Comparison of ENCODE assay signal across 13 cellular contexts in the genomic region with DNA sequence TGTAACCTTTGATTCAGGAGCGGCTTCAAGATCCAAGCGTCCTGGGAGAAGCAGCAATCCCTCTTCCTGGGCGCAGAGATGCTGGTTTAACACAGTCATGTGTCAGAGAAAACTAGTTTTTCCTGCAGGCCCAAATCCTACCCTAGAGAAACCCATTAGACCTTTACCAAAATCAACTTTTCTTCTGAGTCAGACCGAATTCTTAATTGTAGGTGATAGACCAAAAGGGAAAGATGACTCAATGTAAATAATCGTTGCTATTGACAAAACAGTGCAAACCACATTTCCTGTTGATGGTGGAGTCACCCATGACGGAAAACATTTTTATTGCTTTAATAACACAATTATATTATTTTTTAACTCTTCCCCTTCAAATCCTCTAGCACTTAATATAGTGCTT. TPM values are rescaled to one million over a fixed set of nuclear protein-coding genes. Genes with fewer than 3 reads are reported as not detected.
A peak's percentile ranks its signal among the peaks of the same experiment; 100 is the strongest.
DNase-seq lines count a peak whose midpoint lies in the region; ATAC-seq, FAIRE-seq and TF ChIP-seq lines count a peak whose summit lies in the region.
"Had no signal": no experiment of that assay in that cellular context is flagged by ENCODE, and none has a peak within 500 bp of the region (broad histone marks: within the 10 kb centered on the region; RNA-seq: fewer than 3 reads in every experiment).

No MANE protein-coding gene starts in this region.

- no peaks in the 10 kb centered on the region for H3K79me2 ChIP-seq in endothelial cell of umbilical vein (ENCODE audit: control insufficient read depth, insufficient read depth, low read length)

- H2AFZ ChIP-seq in endothelial cell of umbilical vein (ENCODE audit: low read depth, low read length), result peak overlapping the region; percentile 48

- peak overlapping the region; percentile 80 for H3K4me2 ChIP-seq in endothelial cell of umbilical vein (ENCODE audit: insufficient read depth, low read length)

- intact Hi-C loops in endothelial cell of umbilical vein (cut with micrococcal nuclease), result loop anchor here (1.0 to 2.0 kb wide), 5 partner anchors 11 to 66 kb away; no protein-coding TSS in a partner anchor
- intact Hi-C loops in sciatic nerve (cut with DNase I), result no loop called here

- H4K20me1 ChIP-seq in endothelial cell of umbilical vein (replicated peaks; ENCODE audit: control insufficient read depth, extremely low read depth, insufficient read depth, low read length), result no peaks in the 10 kb centered on the region

- CTCF ChIA-PET in endothelial cell of umbilical vein (lab: Charles Lee), result interaction anchor here (1.0 kb wide), 2 partner anchors 19 to 75 kb away, joined by 3 read pairs; no protein-coding TSS in a partner anchor

- ATAC-seq in GM18907 (IDR thresholded peaks at IDR 0.05; ENCODE audit: unreplicated experiment), result peak; percentile 51
- peak; percentile 66 for ATAC-seq in HG03521 (IDR thresholded peaks at IDR 0.05; ENCODE audit: unreplicated experiment)
- ATAC-seq in sciatic nerve, result no peak
- ATAC-seq in GM18505 (IDR thresholded peaks at IDR 0.05; ENCODE audit: unreplicated experiment), result no peak

- peak; percentile 74 for DNase-seq in COLO829 (ENCODE audit: low spot score)
- DNase-seq in endothelial cell of umbilical vein (ENCODE audit: low read depth, low spot score), result peak; percentile 80
- DNase-seq in DMS79 (lab: John Stamatoyannopoulos, UW), result no peak
- no peak for DNase-seq in DMS114 treated with DMSO at 0.1 percent for 48 hours (lab: John Stamatoyannopoulos, UW; ENCODE audit: unreplicated experiment)
- no peak for DNase-seq in sciatic nerve (ENCODE audit: low spot score)
- DNase-seq: activated naive CD4-positive, alpha-beta T cell; GF-D8; midbrain; NCI-H1436 treated with DMSO at 0.1 percent for 48 hours had no signal

- BruUV-seq in endothelial cell of umbilical vein (replicated peaks; lab: Mats Ljungman, UMichigan), result no TSS peak

- H3K9me3 ChIP-seq in endothelial cell of umbilical vein (replicated peaks; ENCODE audit: control insufficient read depth, insufficient read depth, low read length), result no peaks in the 10 kb centered on the region
- H3K9me3 ChIP-seq: esophagus muscularis mucosa had no signal

- H3K9me1 ChIP-seq in endothelial cell of umbilical vein (replicated peaks; ENCODE audit: control insufficient read depth, extremely low read depth, insufficient read depth, low read length), result no peaks in the 10 kb centered on the region

- H3K9ac ChIP-seq in endothelial cell of umbilical vein (replicated peaks; ENCODE audit: extremely low read depth, insufficient read depth, low read length), result peak overlapping the region; percentile 79

- TF ChIP-seq POLR2A in endothelial cell of umbilical vein (IDR thresholded peaks at IDR 0.05; ENCODE audit: low read depth, low read length) (peak; percentile 19), GM18505 (IDR thresholded peaks at IDR 0.05; ENCODE audit: borderline replicate concordance, extremely low read depth, insufficient read depth, insufficient read length) (no peak)

- H3K27ac ChIP-seq in endothelial cell of umbilical vein (ENCODE audit: insufficient read depth, low read depth, low read length), result peak overlapping the region; percentile 96
- H3K27ac ChIP-seq: esophagus muscularis mucosa had no signal

- no peak for TF ChIP-seq CTCF in endothelial cell of umbilical vein (IDR thresholded peaks at IDR 0.05; ENCODE audit: extremely low read depth in 1 of 2, insufficient read depth in 1 of 2, low read depth in 1 of 2, low read length in 2 of 2)

- peak overlapping the region in 1 of 3 experiments; percentile 28 for H3K4me3 ChIP-seq in endothelial cell of umbilical vein (replicated peaks in 1 of 3; ENCODE audit: insufficient read depth in 1 of 3, low read depth in 1 of 3, low read length in 3 of 3)
- H3K4me3 ChIP-seq: esophagus muscularis mucosa had no signal

- no peaks in the 10 kb centered on the region for H3K27me3 ChIP-seq in endothelial cell of umbilical vein (ENCODE audit: control insufficient read depth in 2 of 2, insufficient read depth in 2 of 2, low read length in 2 of 2)
- H3K27me3 ChIP-seq: esophagus muscularis mucosa had no signal

- H3K4me1 ChIP-seq in endothelial cell of umbilical vein (ENCODE audit: control insufficient read depth, extremely low read depth, insufficient read depth, low read length), result peaks cover 26% of the 10 kb centered on the region
- H3K4me1 ChIP-seq: esophagus muscularis mucosa had no signal

- peak; percentile 64 for FAIRE-seq in endothelial cell of umbilical vein (lab: Jason Lieb, UNC)

- no peaks in the 10 kb centered on the region for H3K36me3 ChIP-seq in endothelial cell of umbilical vein (ENCODE audit: control insufficient read depth in 2 of 2, extremely low read depth in 1 of 2, insufficient read depth in 2 of 2, low read length in 2 of 2)
- H3K36me3 ChIP-seq: esophagus muscularis mucosa had no signal

- POLR2A ChIA-PET in endothelial cell of umbilical vein (lab: Charles Lee), result no interaction called here

- dilution Hi-C loops in endothelial cell of umbilical vein (cut with MboI; ENCODE audit: extremely low pct_ligation_motif_present, low sequenced_read_pairs), result no loop called here

TF ChIP-seq in endothelial cell of umbilical vein, 7 proteins besides CTCF, POLR2A, EP300 and RAD21:
- TF ChIP-seq FOS (IDR thresholded peaks at IDR 0.05; ENCODE audit: borderline replicate concordance, insufficient read depth, low read length) (peak; percentile 86), POLR2AphosphoS5 (IDR thresholded peaks at IDR 0.05; ENCODE audit: insufficient read depth, low read depth, low read length) (peak; percentile 84), JUN (IDR thresholded peaks at IDR 0.05; ENCODE audit: borderline replicate concordance, insufficient read depth, insufficient read length, low read depth) (peak; percentile 96), MYC (IDR thresholded peaks at IDR 0.05; ENCODE audit: low read depth, low read length) (no peak), EZH2 (IDR thresholded peaks at IDR 0.05; ENCODE audit: borderline replicate concordance, low read depth, low read length, severe bottlenecking) (no peak), GATA2 (IDR thresholded peaks at IDR 0.05; ENCODE audit: insufficient read depth, insufficient read length, low read depth, low read length) (no peak)
- TF ChIP-seq, protein P1, sequence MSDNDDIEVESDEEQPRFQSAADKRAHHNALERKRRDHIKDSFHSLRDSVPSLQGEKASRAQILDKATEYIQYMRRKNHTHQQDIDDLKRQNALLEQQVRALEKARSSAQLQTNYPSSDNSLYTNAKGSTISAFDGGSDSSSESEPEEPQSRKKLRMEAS (IDR thresholded peaks at IDR 0.05; ENCODE audit: insufficient read depth, insufficient read length), result no peak
TF ChIP-seq in endothelial cell of umbilical vein: peak in this region for 3.

RNA-seq across cellular contexts. Expression of a gene that starts 40.1 kb away (rescaled TPM):
- 6.5 and 8.3 TPM in 2 replicates for total RNA-seq in endothelial cell of umbilical vein
- polyA plus RNA-seq in endothelial cell of umbilical vein, result 5.2 and 5.8 TPM in 2 replicates
- polyA plus RNA-seq in endothelial cell of umbilical vein (2011; cell fraction: cytosol; rRNA removed), result 5.4 and 5.5 TPM in 2 replicates
- 5.0 and 6.0 TPM in 2 replicates for polyA plus RNA-seq in endothelial cell of umbilical vein (2011; cell fraction: nucleus; rRNA removed)
- polyA plus RNA-seq in endothelial cell of umbilical vein (2012), result 20.1 and 26.7 TPM in 2 replicates
- 8.7 and 11.5 TPM in 2 replicates for polyA minus RNA-seq in endothelial cell of umbilical vein
- polyA minus RNA-seq in endothelial cell of umbilical vein (2011; cell fraction: cytosol; rRNA and poly(A)+ RNA removed), result 4.3 TPM
- polyA minus RNA-seq in endothelial cell of umbilical vein (2011; cell fraction: nucleus; rRNA and poly(A)+ RNA removed), result 3.8 and 4.6 TPM in 2 replicates
- 4.7 TPM for total RNA-seq in sciatic nerve

Comparison
In these comparisons a context has a peak if more than half of its experiments do, and no peak if none do; other contexts are left out.
1. DNase-seq: peak in COLO829 (single experiment) and endothelial cell of umbilical vein (single experiment); none in DMS79 (single experiment), DMS114 treated with DMSO at 0.1 percent for 48 hours (single experiment) and sciatic nerve (single experiment).
2. ATAC-seq: peak in GM18907 (single experiment) and HG03521 (single experiment); none in sciatic nerve (single experiment) and GM18505 (single experiment).